Comparison of ENCODE assay signal across 1 cellular context in the genomic region with DNA sequence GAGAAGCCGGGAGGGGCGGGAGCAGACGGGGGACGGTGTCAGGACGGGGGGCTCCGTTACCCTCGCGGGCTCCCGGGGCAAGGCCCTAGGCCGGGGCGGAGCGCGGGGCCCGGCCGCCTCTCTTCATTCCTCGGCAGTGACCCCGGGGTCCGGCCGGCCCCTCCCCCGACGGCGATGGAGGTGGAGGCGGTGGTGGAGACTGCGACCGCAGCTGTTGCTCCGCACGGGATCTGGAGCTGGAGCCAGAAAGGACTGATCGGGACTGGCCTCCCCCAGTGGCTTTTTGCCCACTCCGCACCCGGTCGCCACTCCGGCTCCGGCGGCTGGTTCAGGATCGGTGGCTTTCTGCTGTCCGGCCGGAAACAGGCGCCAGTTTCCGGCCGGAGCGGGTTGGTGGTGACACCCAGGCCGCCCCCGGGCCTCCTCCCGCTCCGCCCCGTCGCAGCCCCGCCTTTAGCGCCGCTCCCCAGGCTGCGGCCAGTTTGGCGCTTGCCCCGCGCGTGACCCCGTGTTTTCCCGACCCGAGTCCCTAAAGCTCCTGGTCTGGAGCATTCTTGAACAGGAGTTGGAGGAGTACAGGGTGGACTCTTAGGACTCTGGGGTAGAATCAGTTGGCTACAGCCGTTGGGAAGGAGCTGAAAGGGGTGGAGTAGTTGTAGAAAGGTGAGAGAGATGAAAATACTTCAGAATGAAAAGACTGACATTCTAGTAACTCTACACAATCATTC.
TF ChIP-seq lines count a peak whose summit lies in the region.

A gene (minus strand): TSS at position 339 of the 728 bp plus-strand sequence. CDS start 33,216 bp downstream, outside the sequence.

TF ChIP-seq in HepG2, 621 proteins besides CTCF, POLR2A, EP300 and RAD21 (continued from another document and continues in another):
- TF ChIP-seq, protein P1, sequence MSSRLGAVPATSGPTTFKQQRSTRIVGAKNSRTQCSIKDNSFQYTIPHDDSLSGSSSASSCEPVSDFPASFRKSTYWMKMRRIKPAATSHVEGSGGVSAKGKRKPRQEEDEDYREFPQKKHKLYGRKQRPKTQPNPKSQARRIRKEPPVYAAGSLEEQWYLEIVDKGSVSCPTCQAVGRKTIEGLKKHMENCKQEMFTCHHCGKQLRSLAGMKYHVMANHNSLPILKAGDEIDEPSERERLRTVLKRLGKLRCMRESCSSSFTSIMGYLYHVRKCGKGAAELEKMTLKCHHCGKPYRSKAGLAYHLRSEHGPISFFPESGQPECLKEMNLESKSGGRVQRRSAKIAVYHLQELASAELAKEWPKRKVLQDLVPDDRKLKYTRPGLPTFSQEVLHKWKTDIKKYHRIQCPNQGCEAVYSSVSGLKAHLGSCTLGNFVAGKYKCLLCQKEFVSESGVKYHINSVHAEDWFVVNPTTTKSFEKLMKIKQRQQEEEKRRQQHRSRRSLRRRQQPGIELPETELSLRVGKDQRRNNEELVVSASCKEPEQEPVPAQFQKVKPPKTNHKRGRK (CRISPR knock-in tag; IDR thresholded peaks at IDR 0.05): no peak; the same call in 1 of the 2 replicates
- TF ChIP-seq ZNF136 (CRISPR knock-in tag; IDR thresholded peaks at IDR 0.05; ENCODE audit: low read depth) (peak; percentile 68; the same call in 1 of the 2 replicates), NFE2L2 (IDR thresholded peaks at IDR 0.05; ENCODE audit: low read length) (no peak), NBN (conservative IDR thresholded peaks at IDR 0.05) (no peak), ZBTB21 (CRISPR knock-in tag; IDR thresholded peaks at IDR 0.05) (0 out of 2 replicates have a peak, but pooled peaks have one; percentile 22), SMARCC2 (IDR thresholded peaks at IDR 0.05) (no peak), ZNF841 (CRISPR knock-in tag; IDR thresholded peaks at IDR 0.05; ENCODE audit: borderline replicate concordance) (no peak), RFX5 (IDR thresholded peaks at IDR 0.05; ENCODE audit: low read depth, low read length) (no peak), GFI1 (CRISPR knock-in tag; IDR thresholded peaks at IDR 0.05; ENCODE audit: borderline replicate concordance) (peak; percentile 77; the same call in 1 of the 2 replicates), ZNF652 (CRISPR knock-in tag; IDR thresholded peaks at IDR 0.05; ENCODE audit: borderline replicate concordance, low read depth) (peak; percentile 27; the same call in 1 of the 2 replicates), RFX3 (CRISPR knock-in tag; IDR thresholded peaks at IDR 0.05) (no peak), ATF7 (IDR thresholded peaks at IDR 0.05) (no peak), ATF7 (CRISPR knock-in tag; IDR thresholded peaks at IDR 0.05) (0 out of 2 replicates have a peak, but pooled peaks have one; percentile 59), ZSCAN21 (CRISPR knock-in tag; IDR thresholded peaks at IDR 0.05; ENCODE audit: borderline replicate concordance) (peak; percentile 92), ZNF614 (CRISPR knock-in tag; IDR thresholded peaks at IDR 0.05; ENCODE audit: borderline replicate concordance) (peak; percentile 83; the same call in 1 of the 2 replicates), ZNF839 (CRISPR knock-in tag; IDR thresholded peaks at IDR 0.05; ENCODE audit: borderline replicate concordance) (no peak), TP53 (CRISPR knock-in tag; conservative IDR thresholded peaks at IDR 0.05) (no peak), ZNF556 (CRISPR knock-in tag; IDR thresholded peaks at IDR 0.05; ENCODE audit: borderline replicate concordance) (peak; percentile 99), ZNF816 (CRISPR knock-in tag; IDR thresholded peaks at IDR 0.05; ENCODE audit: borderline replicate concordance) (peak; percentile 73; the same call in 1 of the 2 replicates), REPIN1 (CRISPR knock-in tag; IDR thresholded peaks at IDR 0.05; ENCODE audit: borderline replicate concordance, low read depth) (peak; percentile 90), SOX6 (IDR thresholded peaks at IDR 0.05) (no peak), SOX6 (CRISPR knock-in tag; IDR thresholded peaks at IDR 0.05) (peak; percentile 80), FOSL1 (CRISPR knock-in tag; IDR thresholded peaks at IDR 0.05; ENCODE audit: borderline replicate concordance) (no peak), SRY (CRISPR knock-in tag; IDR thresholded peaks at IDR 0.05) (peak; percentile 72; the same call in 1 of the 2 replicates), HES4 (CRISPR knock-in tag; IDR thresholded peaks at IDR 0.05; ENCODE audit: borderline replicate concordance) (peak; percentile 53; the same call in 1 of the 2 replicates), HOXA9 (CRISPR knock-in tag; IDR thresholded peaks at IDR 0.05; ENCODE audit: borderline replicate concordance) (0 out of 2 replicates have a peak, but pooled peaks have one; percentile 72), ZKSCAN1 (IDR thresholded peaks at IDR 0.05; ENCODE audit: low read length) (no peak), ZNF546 (CRISPR knock-in tag; conservative IDR thresholded peaks at IDR 0.05) (no peak), GLI4 (CRISPR knock-in tag; IDR thresholded peaks at IDR 0.05; ENCODE audit: borderline replicate concordance) (no peak), ZSCAN20 (CRISPR knock-in tag; IDR thresholded peaks at IDR 0.05; ENCODE audit: borderline replicate concordance) (no peak)
- TF ChIP-seq, protein P2, sequence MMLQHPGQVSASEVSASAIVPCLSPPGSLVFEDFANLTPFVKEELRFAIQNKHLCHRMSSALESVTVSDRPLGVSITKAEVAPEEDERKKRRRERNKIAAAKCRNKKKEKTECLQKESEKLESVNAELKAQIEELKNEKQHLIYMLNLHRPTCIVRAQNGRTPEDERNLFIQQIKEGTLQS (CRISPR knock-in tag; IDR thresholded peaks at IDR 0.05): no peak
- TF ChIP-seq, protein P3, sequence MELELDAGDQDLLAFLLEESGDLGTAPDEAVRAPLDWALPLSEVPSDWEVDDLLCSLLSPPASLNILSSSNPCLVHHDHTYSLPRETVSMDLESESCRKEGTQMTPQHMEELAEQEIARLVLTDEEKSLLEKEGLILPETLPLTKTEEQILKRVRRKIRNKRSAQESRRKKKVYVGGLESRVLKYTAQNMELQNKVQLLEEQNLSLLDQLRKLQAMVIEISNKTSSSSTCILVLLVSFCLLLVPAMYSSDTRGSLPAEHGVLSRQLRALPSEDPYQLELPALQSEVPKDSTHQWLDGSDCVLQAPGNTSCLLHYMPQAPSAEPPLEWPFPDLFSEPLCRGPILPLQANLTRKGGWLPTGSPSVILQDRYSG (CRISPR knock-in tag; IDR thresholded peaks at IDR 0.05): no peak
- TF ChIP-seq, protein P4, sequence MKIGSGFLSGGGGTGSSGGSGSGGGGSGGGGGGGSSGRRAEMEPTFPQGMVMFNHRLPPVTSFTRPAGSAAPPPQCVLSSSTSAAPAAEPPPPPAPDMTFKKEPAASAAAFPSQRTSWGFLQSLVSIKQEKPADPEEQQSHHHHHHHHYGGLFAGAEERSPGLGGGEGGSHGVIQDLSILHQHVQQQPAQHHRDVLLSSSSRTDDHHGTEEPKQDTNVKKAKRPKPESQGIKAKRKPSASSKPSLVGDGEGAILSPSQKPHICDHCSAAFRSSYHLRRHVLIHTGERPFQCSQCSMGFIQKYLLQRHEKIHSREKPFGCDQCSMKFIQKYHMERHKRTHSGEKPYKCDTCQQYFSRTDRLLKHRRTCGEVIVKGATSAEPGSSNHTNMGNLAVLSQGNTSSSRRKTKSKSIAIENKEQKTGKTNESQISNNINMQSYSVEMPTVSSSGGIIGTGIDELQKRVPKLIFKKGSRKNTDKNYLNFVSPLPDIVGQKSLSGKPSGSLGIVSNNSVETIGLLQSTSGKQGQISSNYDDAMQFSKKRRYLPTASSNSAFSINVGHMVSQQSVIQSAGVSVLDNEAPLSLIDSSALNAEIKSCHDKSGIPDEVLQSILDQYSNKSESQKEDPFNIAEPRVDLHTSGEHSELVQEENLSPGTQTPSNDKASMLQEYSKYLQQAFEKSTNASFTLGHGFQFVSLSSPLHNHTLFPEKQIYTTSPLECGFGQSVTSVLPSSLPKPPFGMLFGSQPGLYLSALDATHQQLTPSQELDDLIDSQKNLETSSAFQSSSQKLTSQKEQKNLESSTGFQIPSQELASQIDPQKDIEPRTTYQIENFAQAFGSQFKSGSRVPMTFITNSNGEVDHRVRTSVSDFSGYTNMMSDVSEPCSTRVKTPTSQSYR (CRISPR knock-in tag; IDR thresholded peaks at IDR 0.05; ENCODE audit: borderline replicate concordance): peak; percentile 56; the same call in 1 of the 2 replicates
- TF ChIP-seq, protein P5, sequence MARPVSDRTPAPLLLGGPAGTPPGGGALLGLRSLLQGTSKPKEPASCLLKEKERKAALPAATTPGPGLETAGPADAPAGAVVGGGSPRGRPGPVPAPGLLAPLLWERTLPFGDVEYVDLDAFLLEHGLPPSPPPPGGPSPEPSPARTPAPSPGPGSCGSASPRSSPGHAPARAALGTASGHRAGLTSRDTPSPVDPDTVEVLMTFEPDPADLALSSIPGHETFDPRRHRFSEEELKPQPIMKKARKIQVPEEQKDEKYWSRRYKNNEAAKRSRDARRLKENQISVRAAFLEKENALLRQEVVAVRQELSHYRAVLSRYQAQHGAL (CRISPR knock-in tag; IDR thresholded peaks at IDR 0.05; ENCODE audit: not compliant biosample characterization): no peak
- TF ChIP-seq, protein P6, sequence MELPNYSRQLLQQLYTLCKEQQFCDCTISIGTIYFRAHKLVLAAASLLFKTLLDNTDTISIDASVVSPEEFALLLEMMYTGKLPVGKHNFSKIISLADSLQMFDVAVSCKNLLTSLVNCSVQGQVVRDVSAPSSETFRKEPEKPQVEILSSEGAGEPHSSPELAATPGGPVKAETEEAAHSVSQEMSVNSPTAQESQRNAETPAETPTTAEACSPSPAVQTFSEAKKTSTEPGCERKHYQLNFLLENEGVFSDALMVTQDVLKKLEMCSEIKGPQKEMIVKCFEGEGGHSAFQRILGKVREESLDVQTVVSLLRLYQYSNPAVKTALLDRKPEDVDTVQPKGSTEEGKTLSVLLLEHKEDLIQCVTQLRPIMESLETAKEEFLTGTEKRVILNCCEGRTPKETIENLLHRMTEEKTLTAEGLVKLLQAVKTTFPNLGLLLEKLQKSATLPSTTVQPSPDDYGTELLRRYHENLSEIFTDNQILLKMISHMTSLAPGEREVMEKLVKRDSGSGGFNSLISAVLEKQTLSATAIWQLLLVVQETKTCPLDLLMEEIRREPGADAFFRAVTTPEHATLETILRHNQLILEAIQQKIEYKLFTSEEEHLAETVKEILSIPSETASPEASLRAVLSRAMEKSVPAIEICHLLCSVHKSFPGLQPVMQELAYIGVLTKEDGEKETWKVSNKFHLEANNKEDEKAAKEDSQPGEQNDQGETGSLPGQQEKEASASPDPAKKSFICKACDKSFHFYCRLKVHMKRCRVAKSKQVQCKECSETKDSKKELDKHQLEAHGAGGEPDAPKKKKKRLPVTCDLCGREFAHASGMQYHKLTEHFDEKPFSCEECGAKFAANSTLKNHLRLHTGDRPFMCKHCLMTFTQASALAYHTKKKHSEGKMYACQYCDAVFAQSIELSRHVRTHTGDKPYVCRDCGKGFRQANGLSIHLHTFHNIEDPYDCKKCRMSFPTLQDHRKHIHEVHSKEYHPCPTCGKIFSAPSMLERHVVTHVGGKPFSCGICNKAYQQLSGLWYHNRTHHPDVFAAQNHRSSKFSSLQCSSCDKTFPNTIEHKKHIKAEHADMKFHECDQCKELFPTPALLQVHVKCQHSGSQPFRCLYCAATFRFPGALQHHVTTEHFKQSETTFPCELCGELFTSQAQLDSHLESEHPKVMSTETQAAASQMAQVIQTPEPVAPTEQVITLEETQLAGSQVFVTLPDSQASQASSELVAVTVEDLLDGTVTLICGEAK (IDR thresholded peaks at IDR 0.05): peak; percentile 86
- TF ChIP-seq, protein P6 (CRISPR knock-in tag; IDR thresholded peaks at IDR 0.05): peak; percentile 85
- TF ChIP-seq, protein P7, sequence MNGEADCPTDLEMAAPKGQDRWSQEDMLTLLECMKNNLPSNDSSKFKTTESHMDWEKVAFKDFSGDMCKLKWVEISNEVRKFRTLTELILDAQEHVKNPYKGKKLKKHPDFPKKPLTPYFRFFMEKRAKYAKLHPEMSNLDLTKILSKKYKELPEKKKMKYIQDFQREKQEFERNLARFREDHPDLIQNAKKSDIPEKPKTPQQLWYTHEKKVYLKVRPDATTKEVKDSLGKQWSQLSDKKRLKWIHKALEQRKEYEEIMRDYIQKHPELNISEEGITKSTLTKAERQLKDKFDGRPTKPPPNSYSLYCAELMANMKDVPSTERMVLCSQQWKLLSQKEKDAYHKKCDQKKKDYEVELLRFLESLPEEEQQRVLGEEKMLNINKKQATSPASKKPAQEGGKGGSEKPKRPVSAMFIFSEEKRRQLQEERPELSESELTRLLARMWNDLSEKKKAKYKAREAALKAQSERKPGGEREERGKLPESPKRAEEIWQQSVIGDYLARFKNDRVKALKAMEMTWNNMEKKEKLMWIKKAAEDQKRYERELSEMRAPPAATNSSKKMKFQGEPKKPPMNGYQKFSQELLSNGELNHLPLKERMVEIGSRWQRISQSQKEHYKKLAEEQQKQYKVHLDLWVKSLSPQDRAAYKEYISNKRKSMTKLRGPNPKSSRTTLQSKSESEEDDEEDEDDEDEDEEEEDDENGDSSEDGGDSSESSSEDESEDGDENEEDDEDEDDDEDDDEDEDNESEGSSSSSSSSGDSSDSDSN (CRISPR knock-in tag; IDR thresholded peaks at IDR 0.05): peak; percentile 100
- TF ChIP-seq, protein P8, sequence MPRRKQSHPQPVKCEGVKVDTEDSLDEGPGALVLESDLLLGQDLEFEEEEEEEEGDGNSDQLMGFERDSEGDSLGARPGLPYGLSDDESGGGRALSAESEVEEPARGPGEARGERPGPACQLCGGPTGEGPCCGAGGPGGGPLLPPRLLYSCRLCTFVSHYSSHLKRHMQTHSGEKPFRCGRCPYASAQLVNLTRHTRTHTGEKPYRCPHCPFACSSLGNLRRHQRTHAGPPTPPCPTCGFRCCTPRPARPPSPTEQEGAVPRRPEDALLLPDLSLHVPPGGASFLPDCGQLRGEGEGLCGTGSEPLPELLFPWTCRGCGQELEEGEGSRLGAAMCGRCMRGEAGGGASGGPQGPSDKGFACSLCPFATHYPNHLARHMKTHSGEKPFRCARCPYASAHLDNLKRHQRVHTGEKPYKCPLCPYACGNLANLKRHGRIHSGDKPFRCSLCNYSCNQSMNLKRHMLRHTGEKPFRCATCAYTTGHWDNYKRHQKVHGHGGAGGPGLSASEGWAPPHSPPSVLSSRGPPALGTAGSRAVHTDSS (CRISPR knock-in tag; conservative IDR thresholded peaks at IDR 0.05): no peak
